In the genomic region with DNA sequence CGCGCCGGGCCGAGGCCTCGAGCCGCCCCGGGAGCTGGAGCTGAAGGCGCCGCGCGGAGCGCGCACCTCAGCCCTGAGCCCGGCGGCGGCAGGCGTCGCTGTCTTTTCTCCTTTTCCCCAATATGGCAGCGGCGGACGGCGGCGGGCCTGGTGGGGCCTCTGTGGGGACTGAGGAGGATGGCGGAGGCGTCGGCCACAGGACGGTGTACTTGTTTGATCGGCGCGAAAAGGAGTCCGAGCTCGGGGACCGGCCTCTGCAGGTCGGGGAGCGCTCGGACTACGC, we compare ENCODE assay signal across 8 cellular contexts. TPM values are rescaled to one million over a fixed set of nuclear protein-coding genes. Genes with fewer than 3 reads are reported as not detected.
A peak's percentile ranks its signal among the peaks of the same experiment; 100 is the strongest.
DNase-seq lines count a peak whose midpoint lies in the region; ATAC-seq and TF ChIP-seq lines count a peak whose summit lies in the region.

No MANE protein-coding gene starts in this region.

- H3K27me3 ChIP-seq in breast epithelium (no peaks in the 10 kb centered on the region), mucosa of rectum (ENCODE audit: control insufficient read depth in 2 of 2, insufficient read depth in 2 of 2, low read length in 2 of 2) (no peaks in the 10 kb centered on the region)

- H3K4me3 ChIP-seq in AG04449 (ENCODE audit: low read depth, low read length): peak overlapping the region; percentile 88
- H3K4me3 ChIP-seq in Jurkat, Clone E6-1 (ENCODE audit: low read length): peak overlapping the region; percentile 74
- peak overlapping the region; percentile 91 to 96 (median 91) for H3K4me3 ChIP-seq in breast epithelium
- peak overlapping the region; percentile 87 to 91 for H3K4me3 ChIP-seq in mucosa of rectum (ENCODE audit: low read length in 2 of 2)

- H3K4me1 ChIP-seq in breast epithelium (peaks cover 0 to 8% of the 10 kb centered on the region in 2 donors), mucosa of rectum (ENCODE audit: control insufficient read depth in 2 of 2, insufficient read depth in 2 of 2, low read length in 2 of 2) (peaks cover 16 to 19% of the 10 kb centered on the region in 2 donors)

- CTCF ChIA-PET in AG04449 (lab: Yijun Ruan, JAX): interaction anchor here (0.8 to 1.4 kb wide), 4 partner anchors 13 to 80 kb away, joined by 3 to 5 read pairs (median 5); no protein-coding TSS in a partner anchor

- TF ChIP-seq CTCF in AG04449 (IDR thresholded peaks at IDR 0.05; ENCODE audit: insufficient read depth, low read length, missing control alignments): no peak
- TF ChIP-seq CTCF in breast epithelium (IDR thresholded peaks at IDR 0.05): no peak

- H3K9me3 ChIP-seq in breast epithelium (no peaks in the 10 kb centered on the region), mucosa of rectum (ENCODE audit: control insufficient read depth in 2 of 2, low read length in 2 of 2) (no peaks in the 10 kb centered on the region)

- H3K27ac ChIP-seq in breast epithelium: peak overlapping the region; percentile 97 to 99
- H3K27ac ChIP-seq in mucosa of rectum (ENCODE audit: low read depth in 2 of 2, low read length in 2 of 2): peak overlapping the region; percentile 98

- DNase-seq in AG04449 (ENCODE audit: low read depth, low spot score) (no peak), breast epithelium (ENCODE audit: low spot score in 2 of 2) (peak in 1 of 2 donors; percentile 26), DMS153 treated with DMSO at 0.1 percent for 48 hours (lab: John Stamatoyannopoulos, UW; ENCODE audit: unreplicated experiment) (no peak), NCI-H1105 (lab: John Stamatoyannopoulos, UW) (no peak)
- no peak for DNase-seq in Jurkat, Clone E6-1 (ENCODE audit: low read depth, low spot score)

- intact Hi-C loops in breast epithelium (cut with DNase I; ENCODE audit: low total_unique reads): loop anchor here (5.0 kb wide), 1 partner anchor 1944 kb away; a partner anchor contains a TSS

- H3K36me3 ChIP-seq in breast epithelium (no peaks in the 10 kb centered on the region), mucosa of rectum (ENCODE audit: control insufficient read depth in 2 of 2, insufficient read depth in 2 of 2, low read length in 2 of 2) (no peaks in the 10 kb centered on the region)

- no peak for TF ChIP-seq POLR2A in breast epithelium (IDR thresholded peaks at IDR 0.05)

- peak; percentile 23 for ATAC-seq in GM19043 (IDR thresholded peaks at IDR 0.05; ENCODE audit: low read depth, unreplicated experiment)
- no peak for ATAC-seq in HG02588 (IDR thresholded peaks at IDR 0.05; ENCODE audit: unreplicated experiment)

- H3K9ac ChIP-seq in mucosa of rectum (ENCODE audit: low read depth in 1 of 2, low read length in 2 of 2): peak overlapping the region; percentile 79 to 98

- POLR2A ChIA-PET in AG04449 (lab: Yijun Ruan, JAX): interaction anchor here (0.9 kb wide), 1 partner anchor 9 kb away, joined by 3 read pairs; no protein-coding TSS in a partner anchor

RNA-seq across cellular contexts. Expression of a gene that starts 0.4 kb away (rescaled TPM):
- 41.8 TPM for polyA plus RNA-seq in Jurkat, Clone E6-1 (2012; ENCODE audit: insufficient read depth, insufficient read length)
- 100 to 1,000 TPM in 2 of 3 donors, 10 to 100 TPM in 1; 73.9 to 131 (median 102) TPM for total RNA-seq in breast epithelium
